ENCODE assay signal across 15 cellular contexts in the genomic region with DNA sequence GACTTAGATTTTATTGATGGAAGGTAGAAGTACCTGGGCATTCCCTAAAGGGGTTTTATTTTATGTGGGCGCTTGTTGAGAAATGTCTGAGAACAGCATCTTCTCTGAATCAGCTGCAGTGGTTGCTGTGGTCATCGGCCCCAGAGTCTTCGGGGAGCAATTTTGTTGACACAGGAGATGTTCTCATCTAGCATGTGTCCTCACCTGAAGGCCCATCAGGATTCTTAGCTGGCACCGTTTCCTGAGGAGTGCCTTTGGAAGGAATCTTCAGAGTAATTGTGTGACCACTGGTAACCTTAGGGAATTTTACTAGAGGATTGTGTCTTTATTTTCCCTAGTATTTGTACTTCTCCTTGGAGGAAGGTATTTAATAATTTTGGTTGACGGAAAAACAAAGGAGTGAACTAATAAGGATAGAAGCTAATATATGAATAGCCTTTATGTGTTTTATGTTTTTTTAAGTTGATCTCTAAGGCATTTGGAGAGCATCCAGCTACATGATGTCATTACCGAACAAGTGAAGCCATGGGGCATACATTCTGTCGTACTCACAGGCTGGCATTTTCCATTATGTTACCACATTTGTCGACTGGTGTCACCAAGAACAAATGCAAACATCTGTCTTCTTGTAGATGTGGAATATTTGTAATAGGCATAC. TPM values are rescaled to one million over a fixed set of nuclear protein-coding genes. Genes with fewer than 3 reads are reported as not detected.
A peak's percentile ranks its signal among the peaks of the same experiment; 100 is the strongest.
DNase-seq lines count a peak whose midpoint lies in the region; ATAC-seq, FAIRE-seq and TF ChIP-seq lines count a peak whose summit lies in the region.
"Had no signal": no experiment of that assay in that cellular context is flagged by ENCODE, and none has a peak within 500 bp of the region (broad histone marks: within the 10 kb centered on the region; RNA-seq: fewer than 3 reads in every experiment).

No MANE protein-coding gene starts in this region.

- H2AFZ ChIP-seq in SK-N-SH (ENCODE audit: low read depth): no peak overlapping the region

- H3K9me3 ChIP-seq in SK-N-SH: no peaks in the 10 kb centered on the region
- H3K9me3 ChIP-seq: lower lobe of right lung had no signal

- no peak for DNase-seq in SK-N-SH
- peak; percentile 65 for DNase-seq in astrocyte of the hippocampus (ENCODE audit: low read depth, low spot score)
- DNase-seq in fibroblast of pulmonary artery (ENCODE audit: low read depth): peak; percentile 37
- DNase-seq in urothelium cell line (ENCODE audit: low spot score): peak; percentile 22
- DNase-seq: activated naive CD8-positive, alpha-beta T cell treated with anti-CD3 and anti-CD28 coated beads, Interleukin-2, amount 50 U/mL, for 24 hours; activated T-cell treated with anti-CD3 and anti-CD28 coated beads, Interleukin-2, amount 50 U/mL, for 72 hours; CD8-positive, alpha-beta memory T cell; lower lobe of right lung; natural killer cell; stimulated activated CD4-positive, alpha-beta T cell treated with anti-CD3 and anti-CD28 coated beads, Interleukin-1b, Interleukin-23, amount 100 ng/mL, for 48 hours had no signal

- no peak overlapping the region; a peak in 1 of 4 replicates for H3K27ac ChIP-seq in SK-N-SH (ENCODE audit: low read depth in 2 of 2, low read length in 1 of 2)
- H3K27ac ChIP-seq: lower lobe of right lung had no signal

- peaks cover 23% of the 10 kb centered on the region; the same call in 1 of the 2 replicates for H4K20me1 ChIP-seq in SK-N-SH (ENCODE audit: insufficient read depth)

- H3F3A ChIP-seq in SK-N-SH (replicated peaks; ENCODE audit: insufficient read depth): peaks cover 8% of the 10 kb centered on the region

- peaks cover 0 to 5% of the 10 kb centered on the region in 2 experiments for H3K36me3 ChIP-seq in SK-N-SH (replicated peaks in 1 of 2; ENCODE audit: control insufficient read depth in 1 of 2, insufficient read depth in 2 of 2, low read length in 1 of 2)
- H3K36me3 ChIP-seq: lower lobe of right lung had no signal

- CTCF ChIA-PET in SK-N-SH (lab: Yijun Ruan, JAX): interaction anchor here (1.2 to 1.3 kb wide), 2 partner anchors 11 to 133 kb away, joined by 3 read pairs; no protein-coding TSS in a partner anchor

- TF ChIP-seq CTCF in SK-N-SH (IDR thresholded peaks at IDR 0.05) (no peak), fibroblast of pulmonary artery (IDR thresholded peaks at IDR 0.05; ENCODE audit: low read length, missing control alignments) (no peak)

- H3K9ac ChIP-seq in SK-N-SH: no peak overlapping the region

- no peak for FAIRE-seq in urothelium cell line (lab: Jason Lieb, UNC)
- FAIRE-seq: A204.1 had no signal

- no peaks in the 10 kb centered on the region for H3K27me3 ChIP-seq in SK-N-SH (ENCODE audit: insufficient read depth)

- no peaks in the 10 kb centered on the region for H3K9me2 ChIP-seq in SK-N-SH

- peaks cover 13 to 27% of the 10 kb centered on the region in 2 experiments; a peak in 3 of 4 replicates for H3K4me1 ChIP-seq in SK-N-SH (ENCODE audit: control insufficient read depth in 1 of 2, insufficient read depth in 2 of 2, low read depth in 1 of 2, low read length in 1 of 2)

- WGBS in SK-N-SH (ENCODE audit: low lambda C conversion rate): 76% methylated on average over 8 of the region's 8 CpGs

- TF ChIP-seq RAD21 in SK-N-SH (IDR thresholded peaks at IDR 0.05; ENCODE audit: low read length): no peak

- POLR2A ChIA-PET in SK-N-SH (lab: Yijun Ruan, JAX): no interaction called here

- TF ChIP-seq EP300 in SK-N-SH (IDR thresholded peaks at IDR 0.05; ENCODE audit: borderline replicate concordance in 1 of 2, low read depth in 1 of 2, low read length in 1 of 2): no peak

- no peak overlapping the region for H3K4me2 ChIP-seq in SK-N-SH

- H3K79me2 ChIP-seq in SK-N-SH (ENCODE audit: insufficient read depth): peaks cover 53% of the 10 kb centered on the region

- no peak; the same call in 2 of the 3 replicates for ATAC-seq in SK-N-SH treated with all-trans-retinoic acid at 6 μM for 48 hours
- no peak for ATAC-seq in GM19455 (IDR thresholded peaks at IDR 0.05; ENCODE audit: unreplicated experiment)
- ATAC-seq in GM19395 (IDR thresholded peaks at IDR 0.05; ENCODE audit: unreplicated experiment): no peak
- ATAC-seq in GM21381 (IDR thresholded peaks at IDR 0.05; ENCODE audit: unreplicated experiment): no peak
- ATAC-seq: activated naive CD8-positive, alpha-beta T cell treated with anti-CD3 and anti-CD28 coated beads, Interleukin-2, amount 50 U/mL, for 24 hours; activated T-cell treated with anti-CD3 and anti-CD28 coated beads, Interleukin-2, amount 50 U/mL, for 72 hours; lower lobe of right lung; natural killer cell had no signal

- H3K4me3 ChIP-seq in SK-N-SH (ENCODE audit: low read depth in 2 of 2, low read length in 1 of 2) (no peak overlapping the region), fibroblast of pulmonary artery (replicated peaks; ENCODE audit: low read depth, low read length) (no peak overlapping the region)
- H3K4me3 ChIP-seq: lower lobe of right lung had no signal

TF ChIP-seq in SK-N-SH, 30 proteins besides CTCF, POLR2A, EP300 and RAD21 (continues in another document):
- TF ChIP-seq CHD2 (IDR thresholded peaks at IDR 0.05; ENCODE audit: low read length, partially characterized antibody): no peak
- TF ChIP-seq POLR2AphosphoS5 (IDR thresholded peaks at IDR 0.05; ENCODE audit: low read depth, low read length): no peak
- peak; percentile 21; the same call in 1 of the 2 replicates for TF ChIP-seq TCF12 (IDR thresholded peaks at IDR 0.05)
- TF ChIP-seq NFIC (IDR thresholded peaks at IDR 0.05; ENCODE audit: borderline replicate concordance): 0 out of 2 replicates have a peak, but pooled peaks have one; percentile 8
- TF ChIP-seq PBX3 (IDR thresholded peaks at IDR 0.05): peak; percentile 55; the same call in 1 of the 2 replicates
- TF ChIP-seq SIN3A (IDR thresholded peaks at IDR 0.05; ENCODE audit: borderline replicate concordance, low read depth, low read length): no peak
- no peak for TF ChIP-seq MXI1 (IDR thresholded peaks at IDR 0.05; ENCODE audit: low read depth, low read length)

TF ChIP-seq in SK-N-SH treated with all-trans-retinoic acid at 6 μM for 48 hours, 23 proteins besides CTCF, POLR2A, EP300 and RAD21:
- TF ChIP-seq ZC3H10 (CRISPR knock-in tag; IDR thresholded peaks at IDR 0.05): no peak
- no peak for TF ChIP-seq ZFP3 (CRISPR knock-in tag; IDR thresholded peaks at IDR 0.05)
- TF ChIP-seq OSR1 (CRISPR knock-in tag; IDR thresholded peaks at IDR 0.05): no peak
- no peak for TF ChIP-seq ISL1 (CRISPR knock-in tag; IDR thresholded peaks at IDR 0.05)
- TF ChIP-seq ZNF8 (CRISPR knock-in tag; IDR thresholded peaks at IDR 0.05): no peak
- no peak for TF ChIP-seq GLIS3 (CRISPR knock-in tag; IDR thresholded peaks at IDR 0.05)

RNA-seq across cellular contexts. Expression of gene TULP4, which starts 41.7 kb away (rescaled TPM):
- polyA plus RNA-seq in SK-N-SH (2012; rRNA removed): 5.9 and 6.2 TPM in 2 replicates
- polyA plus RNA-seq in SK-N-SH (2012; cell fraction: cytosol; rRNA removed): 5.8 and 7.1 TPM in 2 replicates
- 6.9 and 7.7 TPM in 2 replicates for polyA plus RNA-seq in SK-N-SH (2012; cell fraction: nucleus; rRNA removed)
